8 cellular contexts compared by ENCODE assay signal in the genomic region with DNA sequence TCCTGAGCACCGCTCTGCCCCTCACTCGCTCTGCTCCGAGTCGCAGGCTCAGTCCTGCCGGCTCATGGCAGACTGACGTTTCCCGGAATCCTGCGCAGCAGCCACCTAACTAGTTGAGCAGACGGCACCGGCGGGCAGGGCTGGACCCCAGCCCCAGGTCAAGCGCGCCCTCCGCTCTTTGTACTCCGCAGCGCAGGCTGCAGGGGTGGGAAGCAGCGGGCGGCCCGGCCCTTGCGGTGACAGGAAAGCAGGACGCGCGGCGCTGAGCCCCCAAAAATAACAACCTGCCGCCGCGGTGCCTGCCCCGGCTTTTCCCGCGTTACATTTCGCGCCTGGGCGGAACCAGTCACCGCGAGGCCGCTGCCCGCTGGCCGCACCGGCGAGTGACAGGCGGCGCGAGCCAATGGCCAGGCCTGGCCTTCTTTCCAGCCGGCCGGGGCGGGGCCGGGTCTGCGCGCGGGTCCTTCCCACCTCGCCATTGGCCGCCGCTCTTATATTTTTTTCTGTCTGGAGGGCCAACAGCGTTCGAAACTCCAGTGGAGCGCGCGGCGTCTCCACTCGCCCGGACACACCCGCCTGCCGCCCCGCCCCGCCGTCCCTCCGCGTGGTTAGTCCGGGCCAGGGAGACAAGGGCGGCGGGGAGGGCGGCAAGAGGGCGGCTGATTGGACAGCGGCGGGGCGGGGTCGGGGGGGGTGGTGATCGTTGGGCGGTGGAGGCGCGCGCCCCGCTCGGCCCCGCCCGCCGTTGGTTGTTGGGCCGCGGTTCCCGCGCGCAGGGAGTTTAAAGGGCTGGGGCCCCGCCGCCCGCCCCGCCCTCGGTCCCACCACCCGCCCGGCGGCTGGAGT. TPM values are rescaled to one million over a fixed set of nuclear protein-coding genes. Genes with fewer than 3 reads are reported as not detected.
A peak's percentile ranks its signal among the peaks of the same experiment; 100 is the strongest.
DNase-seq lines count a peak whose midpoint lies in the region; ATAC-seq and TF ChIP-seq lines count a peak whose summit lies in the region.

A gene (minus strand): TSS at position 297 of the 846 bp plus-strand sequence. CDS start 338 bp downstream, outside the sequence.

- no peak for TF ChIP-seq CTCF in BJ (IDR thresholded peaks at IDR 0.05; ENCODE audit: insufficient read depth, low read depth, low read length)
- no peak for TF ChIP-seq CTCF in chondrocyte (IDR thresholded peaks at IDR 0.05)

- CTCF ChIA-PET in BJ (lab: Yijun Ruan, JAX), result no interaction called here
- CTCF ChIA-PET in activated CD4-positive, alpha-beta T cell treated with anti-CD3 and anti-CD28 coated beads for 36 hours (lab: Charles Lee), result interaction anchor here (0.7 kb wide), 1 partner anchor 35 kb away, joined by 3 read pairs; no protein-coding TSS in a partner anchor

- H3K27ac ChIP-seq in layer of hippocampus (ENCODE audit: low read depth, low read length), result peak within 1 kb of the TSS; percentile 99

- peak; percentile 51 for ATAC-seq in HG03457 (IDR thresholded peaks at IDR 0.05; ENCODE audit: unreplicated experiment)
- ATAC-seq in activated CD4-positive, alpha-beta T cell treated with anti-CD3 and anti-CD28 coated beads for 36 hours, result peak; percentile 81

- intact Hi-C loops in activated CD4-positive, alpha-beta T cell treated with anti-CD3 and anti-CD28 coated beads for 36 hours (cut with DNase I, micrococcal nuclease), result loop anchor here (1.0 to 10.0 kb wide), 15 partner anchors 32 to 1567 kb away; a partner anchor contains a TSS

- H3K4me3 ChIP-seq in BJ (ENCODE audit: low read depth, low read length), result peak within 1 kb of the TSS; percentile 82

- POLR2A ChIA-PET in BJ (lab: Charles Lee), result no interaction called here
- POLR2A ChIA-PET in activated CD4-positive, alpha-beta T cell treated with anti-CD3 and anti-CD28 coated beads for 36 hours (lab: Charles Lee), result no interaction called here

- H3K27me3 ChIP-seq in BJ (ENCODE audit: control insufficient read depth, insufficient read depth, low read length) (no peaks in the 10 kb centered on the region), layer of hippocampus (ENCODE audit: control insufficient read depth, insufficient read depth, low read length) (no peaks in the 10 kb centered on the region)

- peak within 1 kb of the TSS; percentile 90 for H3K27ac Mint-ChIP-seq in activated CD4-positive, alpha-beta T cell treated with anti-CD3 and anti-CD28 coated beads for 36 hours
- peak within 1 kb of the TSS; percentile 96 for H3K27ac Mint-ChIP-seq in chondrocyte (ENCODE audit: unreplicated experiment)

- H3K36me3 ChIP-seq in BJ (ENCODE audit: control insufficient read depth, insufficient read depth, low read length), result no peaks in the 10 kb centered on the region

- no peaks in the 10 kb centered on the region for H3K9me3 Mint-ChIP-seq in activated CD4-positive, alpha-beta T cell treated with anti-CD3 and anti-CD28 coated beads for 36 hours (ENCODE audit: low read depth)
- no peaks in the 10 kb centered on the region for H3K9me3 Mint-ChIP-seq in chondrocyte (ENCODE audit: low read depth)

- peak within 1 kb of the TSS; percentile 93 for H3K4me3 Mint-ChIP-seq in activated CD4-positive, alpha-beta T cell treated with anti-CD3 and anti-CD28 coated beads for 36 hours
- peak within 1 kb of the TSS; percentile 87 for H3K4me3 Mint-ChIP-seq in chondrocyte (ENCODE audit: unreplicated experiment)

- H3K27me3 Mint-ChIP-seq in activated CD4-positive, alpha-beta T cell treated with anti-CD3 and anti-CD28 coated beads for 36 hours, result no peaks in the 10 kb centered on the region
- H3K27me3 Mint-ChIP-seq in chondrocyte (ENCODE audit: low read depth), result no peaks in the 10 kb centered on the region

- H3K4me1 Mint-ChIP-seq in activated CD4-positive, alpha-beta T cell treated with anti-CD3 and anti-CD28 coated beads for 36 hours, result peaks cover 38% of the 10 kb centered on the region
- H3K4me1 Mint-ChIP-seq in chondrocyte (ENCODE audit: low read depth), result peaks cover 28% of the 10 kb centered on the region

- H3K36me3 Mint-ChIP-seq in activated CD4-positive, alpha-beta T cell treated with anti-CD3 and anti-CD28 coated beads for 36 hours (ENCODE audit: low read depth), result peaks cover 10% of the 10 kb centered on the region
- no peaks in the 10 kb centered on the region for H3K36me3 Mint-ChIP-seq in chondrocyte (ENCODE audit: low read depth)

- DNase-seq in BJ (ENCODE audit: low read depth), result peak; percentile 88
- peak; percentile 80 for DNase-seq in GM19240 (ENCODE audit: insufficient read length, low spot score)
- DNase-seq in NCI-H524 (lab: John Stamatoyannopoulos, UW), result peak; percentile 98
- peak; percentile 97 for DNase-seq in activated CD4-positive, alpha-beta T cell treated with anti-CD3 and anti-CD28 coated beads for 36 hours
- DNase-seq in chondrocyte (ENCODE audit: low spot score), result peak; percentile 99
- DNase-seq in stimulated activated CD4-positive, alpha-beta T cell treated with anti-CD3 and anti-CD28 coated beads, Interleukin-1b, Interleukin-23, amount 100 ng/mL, for 24 hours (ENCODE audit: low read depth in 4 of 4, low spot score in 1 of 4), result peak; percentile 77 to 95 (median 86)

RNA-seq across cellular contexts. Expression of the gene that starts here (rescaled TPM):
- 0.97 and 1.8 TPM in 2 replicates for polyA plus RNA-seq in BJ (2011; rRNA removed)
- polyA minus RNA-seq in BJ (2011; rRNA and poly(A)+ RNA removed), result 1.1 and 1.3 TPM in 2 replicates
- 10 to 100 TPM; 22.0 to 24.2 TPM for total RNA-seq in activated CD4-positive, alpha-beta T cell treated with anti-CD3 and anti-CD28 coated beads for 36 hours
- total RNA-seq in chondrocyte, result 1.5 to 7.9 TPM (median 1.7 TPM) in 3 replicates

Comparison
In these comparisons a context has a peak if more than half of its experiments do, and no peak if none do; other contexts are left out.
1. Peak in every context shown above with its lines: DNase-seq, ATAC-seq, H3K4me3 ChIP-seq and H3K27ac ChIP-seq.